ENCODE assay signal across 18 cellular contexts in genomic region chr4:30959781-30960485, GRCh38.
"Had no signal": no experiment of that assay in that cellular context is flagged by ENCODE, and none has a peak within 500 bp of the region (broad histone marks: within the 10 kb centered on the region; RNA-seq: fewer than 3 reads in every experiment).

No MANE protein-coding gene starts in this region.

- H2AFZ ChIP-seq: hepatocyte had no signal

- H3K36me3 ChIP-seq: esophagus muscularis mucosa, gastroesophageal sphincter, heart left ventricle, left lung, lower lobe of right lung had no signal

- H3K79me2 ChIP-seq: hepatocyte had no signal

- ATAC-seq: foreskin keratinocyte, gastroesophageal sphincter, heart left ventricle, left cardiac atrium, left lung, left ventricle myocardium superior, lower lobe of right lung, mucosa of descending colon had no signal

- H3K27ac ChIP-seq: coronary artery, dorsolateral prefrontal cortex, esophagus muscularis mucosa, foreskin keratinocyte, gastroesophageal sphincter, heart left ventricle, hepatocyte, left lung, lower lobe of right lung had no signal

- H3K4me1 ChIP-seq: foreskin keratinocyte, gastroesophageal sphincter, left lung, lower lobe of right lung had no signal

- H3K4me2 ChIP-seq: hepatocyte had no signal

- H3K9me3 ChIP-seq: esophagus muscularis mucosa, gastroesophageal sphincter, heart left ventricle, left lung, lower lobe of right lung, mucosa of descending colon had no signal

- H3K4me3 ChIP-seq: coronary artery, dorsolateral prefrontal cortex, esophagus muscularis mucosa, gastroesophageal sphincter, heart left ventricle, hepatocyte, left lung, lower lobe of right lung, mucosa of descending colon had no signal

- DNase-seq: dermis blood vessel endothelial cell; dorsolateral prefrontal cortex; effector CD4-positive, alpha-beta T cell; effector memory CD4-positive, alpha-beta T cell; foreskin keratinocyte; heart left ventricle; hypothalamus; left cardiac atrium; left lung; left ventricle myocardium superior; lower lobe of right lung; mesenchymal stem cell; mucosa of descending colon; naive B cell had no signal

- H3K27me3 ChIP-seq: dorsolateral prefrontal cortex, esophagus muscularis mucosa, foreskin keratinocyte, gastroesophageal sphincter, heart left ventricle, hepatocyte, left lung had no signal
